Comparison of ENCODE assay signal across 19 cellular contexts in genomic region chr6:162203287-162203686, GRCh38.
"Had no signal": no experiment of that assay in that cellular context is flagged by ENCODE, and none has a peak within 500 bp of the region (broad histone marks: within the 10 kb centered on the region; RNA-seq: fewer than 3 reads in every experiment).

No MANE protein-coding gene starts in this region.

- H3K9me3 ChIP-seq: breast epithelium, esophagus squamous epithelium, gastrocnemius medialis, testis, upper lobe of left lung had no signal

- H3K9ac ChIP-seq: neural progenitor cell had no signal

- H3K27ac ChIP-seq: breast epithelium, coronary artery, esophagus squamous epithelium, gastrocnemius medialis, neural progenitor cell, testis, upper lobe of left lung had no signal

- H3K4me2 ChIP-seq: neural progenitor cell had no signal

- DNase-seq: activated CD4-positive, alpha-beta T cell treated with anti-CD3 and anti-CD28 coated beads for 4 hours; activated CD4-positive, alpha-beta T cell treated with anti-CD3 and anti-CD28 coated beads, Interleukin-2, amount 50 U/mL, for 48 hours; activated CD4-positive, CD25-positive, alpha-beta regulatory T cell; activated CD8-positive, alpha-beta memory T cell treated with anti-CD3 and anti-CD28 coated beads, Interleukin-2, amount 50 U/mL, for 48 hours; activated naive CD4-positive, alpha-beta T cell treated with Interleukin-2 at 50 U/mL for 16 hours; activated naive CD8-positive, alpha-beta T cell treated with anti-CD3 and anti-CD28 coated beads for 36 hours; activated T-cell treated with anti-CD3 and anti-CD28 coated beads, Interleukin-2, amount 50 U/mL, for 48 hours; cerebellar nuclear complex; esophagus squamous epithelium; gastrocnemius medialis; naive thymus-derived CD8-positive, alpha-beta T cell; stimulated activated CD4-positive, alpha-beta T cell treated with anti-CD3 and anti-CD28 coated beads, Interleukin-2, amount 100 ng/mL, for 48 hours; stimulated activated naive CD4-positive, alpha-beta T cell; T1000; testis had no signal

- H3K36me3 ChIP-seq: breast epithelium, esophagus squamous epithelium, gastrocnemius medialis, neural progenitor cell, upper lobe of left lung had no signal

- H3K4me3 ChIP-seq: breast epithelium, coronary artery, esophagus squamous epithelium, gastrocnemius medialis, neural progenitor cell, testis, upper lobe of left lung had no signal

- H2AFZ ChIP-seq: neural progenitor cell had no signal

- H3K27me3 ChIP-seq: breast epithelium, esophagus squamous epithelium, gastrocnemius medialis, neural progenitor cell, testis, upper lobe of left lung had no signal

- ATAC-seq: gastrocnemius medialis; naive thymus-derived CD8-positive, alpha-beta T cell had no signal

- H3K4me1 ChIP-seq: breast epithelium, esophagus squamous epithelium, neural progenitor cell, testis, upper lobe of left lung had no signal
